10 cellular contexts compared by ENCODE assay signal in the genomic region with DNA sequence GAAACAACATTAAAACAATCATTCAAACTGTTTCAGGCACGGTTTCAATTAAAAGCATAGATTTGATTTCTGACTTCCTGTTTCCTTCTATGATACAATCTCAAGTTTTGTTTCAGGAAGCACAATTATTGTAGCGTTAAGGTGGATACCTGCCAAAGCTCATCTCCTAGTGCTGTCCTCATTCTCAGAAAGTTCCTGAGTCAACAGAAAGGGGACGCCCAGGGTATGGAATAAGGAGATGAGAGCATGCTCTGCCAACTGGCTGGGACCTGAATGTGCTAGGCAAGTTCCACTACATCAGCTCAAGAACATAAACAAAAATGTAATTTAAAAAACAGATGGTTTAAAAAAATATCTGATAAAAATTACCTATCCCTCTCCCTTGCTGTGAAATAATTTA. TPM values are rescaled to one million over a fixed set of nuclear protein-coding genes. Genes with fewer than 3 reads are reported as not detected.
A peak's percentile ranks its signal among the peaks of the same experiment; 100 is the strongest.
DNase-seq lines count a peak whose midpoint lies in the region; FAIRE-seq and TF ChIP-seq lines count a peak whose summit lies in the region.
"Had no signal": no experiment of that assay in that cellular context is flagged by ENCODE, and none has a peak within 500 bp of the region (broad histone marks: within the 10 kb centered on the region; RNA-seq: fewer than 3 reads in every experiment).

No MANE protein-coding gene starts in this region.

- no peaks in the 10 kb centered on the region for H3K27me3 Mint-ChIP-seq in activated CD4-positive, alpha-beta T cell treated with anti-CD3 and anti-CD28 coated beads, Interleukin-2, amount 10 ng/mL, durations not matched to agents 7 days and 5 days
- peaks cover 15% of the 10 kb centered on the region for H3K27me3 Mint-ChIP-seq in endodermal cell (ENCODE audit: insufficient read depth)

- H3K27ac ChIP-seq in epithelial cell of prostate (peak overlapping the region; percentile 76), thyroid gland (peak overlapping the region in 1 of 3 donors; percentile 15), endodermal cell (ENCODE audit: low read depth, low read length) (no peak overlapping the region)

- TF ChIP-seq CTCF in thyroid gland (IDR thresholded peaks at IDR 0.05) (peak in 1 of 6 experiments; percentile 22), endodermal cell (conservative IDR thresholded peaks at IDR 0.05) (no peak)

- H3K36me3 Mint-ChIP-seq in activated CD4-positive, alpha-beta T cell treated with anti-CD3 and anti-CD28 coated beads, Interleukin-2, amount 10 ng/mL, durations not matched to agents 7 days and 5 days (ENCODE audit: low read depth): peaks cover 24% of the 10 kb centered on the region
- peaks cover 12% of the 10 kb centered on the region for H3K36me3 Mint-ChIP-seq in endodermal cell (ENCODE audit: low read depth)

- H3K4me3 ChIP-seq in thyroid gland (replicated peaks in 1 of 3) (no peak overlapping the region), endodermal cell (ENCODE audit: low read length) (no peak overlapping the region)

- FAIRE-seq in GM19239 (lab: Jason Lieb, UNC): no peak
- FAIRE-seq: colon had no signal

- no peaks in the 10 kb centered on the region for H3K27me3 ChIP-seq in thyroid gland
- H3K27me3 ChIP-seq in endodermal cell (ENCODE audit: control insufficient read depth, insufficient read depth, low read length, poor library complexity, severe bottlenecking): no peaks in the 10 kb centered on the region

- H3K36me3 ChIP-seq in thyroid gland: no peaks in the 10 kb centered on the region
- peaks cover 5% of the 10 kb centered on the region for H3K36me3 ChIP-seq in endodermal cell (ENCODE audit: control insufficient read depth, insufficient read depth, low read length)

- peaks cover 44% of the 10 kb centered on the region for H3K4me1 Mint-ChIP-seq in activated CD4-positive, alpha-beta T cell treated with anti-CD3 and anti-CD28 coated beads, Interleukin-2, amount 10 ng/mL, durations not matched to agents 7 days and 5 days
- peaks cover 3% of the 10 kb centered on the region for H3K4me1 Mint-ChIP-seq in endodermal cell

- peak overlapping the region; percentile 85 for H3K4me3 Mint-ChIP-seq in activated CD4-positive, alpha-beta T cell treated with anti-CD3 and anti-CD28 coated beads, Interleukin-2, amount 10 ng/mL, durations not matched to agents 7 days and 5 days
- H3K4me3 Mint-ChIP-seq in endodermal cell: no peak overlapping the region

- H3K9me3 ChIP-seq in thyroid gland (no peaks in the 10 kb centered on the region), endodermal cell (ENCODE audit: control insufficient read depth, low read length) (no peaks in the 10 kb centered on the region)

- TF ChIP-seq POLR2A in thyroid gland (IDR thresholded peaks at IDR 0.05): no peak

- intact Hi-C loops in thyroid gland (cut with DNase I): no loop called here

- H3K4me1 ChIP-seq in thyroid gland (peaks cover 0 to 20% of the 10 kb centered on the region in 2 donors), endodermal cell (ENCODE audit: control insufficient read depth, insufficient read depth, low read length) (peaks cover 6% of the 10 kb centered on the region)

- H3K9ac ChIP-seq in endodermal cell (ENCODE audit: extremely low read depth, low read length, poor library complexity, severe bottlenecking): no peak overlapping the region

- POLR2A ChIA-PET in activated CD4-positive, alpha-beta T cell treated with anti-CD3 and anti-CD28 coated beads, Interleukin-2, amount 10 ng/mL, durations not matched to agents 7 days and 5 days (lab: Charles Lee): interaction anchor here (0.8 kb wide), 1 partner anchor 23 kb away, joined by 3 read pairs; no protein-coding TSS in a partner anchor

- H3K27ac Mint-ChIP-seq in activated CD4-positive, alpha-beta T cell treated with anti-CD3 and anti-CD28 coated beads, Interleukin-2, amount 10 ng/mL, durations not matched to agents 7 days and 5 days: peak overlapping the region; percentile 97
- H3K27ac Mint-ChIP-seq in endodermal cell: no peak overlapping the region

- WGBS in thyroid gland, 2 donors: 18 to 23% methylated on average over 3 of the region's 3 CpGs
- WGBS in endodermal cell (ENCODE audit: insufficient coverage in 1 of 2, insufficient read length in 1 of 2), 2 experiments: 86 to 95% methylated on average over 2 to 3 of the region's 3 CpGs

- CTCF ChIA-PET in activated CD4-positive, alpha-beta T cell treated with anti-CD3 and anti-CD28 coated beads, Interleukin-2, amount 10 ng/mL, durations not matched to agents 7 days and 5 days (lab: Charles Lee): interaction anchor here (0.8 to 2.3 kb wide), 5 partner anchors 11 to 49 kb away, joined by 3 to 11 read pairs (median 4); no protein-coding TSS in a partner anchor

- no peaks in the 10 kb centered on the region for H3K9me3 Mint-ChIP-seq in activated CD4-positive, alpha-beta T cell treated with anti-CD3 and anti-CD28 coated beads, Interleukin-2, amount 10 ng/mL, durations not matched to agents 7 days and 5 days
- H3K9me3 Mint-ChIP-seq in endodermal cell: no peaks in the 10 kb centered on the region

- no peak for DNase-seq in activated CD4-positive, alpha-beta T cell treated with anti-CD3 and anti-CD28 coated beads, Interleukin-2, amount 10 ng/mL, durations not matched to agents 7 days and 5 days
- DNase-seq in activated CD4-positive, alpha-beta T cell treated with anti-CD3 and anti-CD28 coated beads, Interleukin-2, amount 50 U/mL, for 48 hours: no peak
- DNase-seq in RPMI7951 (ENCODE audit: low read depth) (peak; percentile 8), epithelial cell of prostate (ENCODE audit: low read depth, low spot score) (no peak), thyroid gland (peak; percentile 23 to 43), GM19239 (ENCODE audit: insufficient read length, low spot score) (no peak), endodermal cell (no peak), ureter (ENCODE audit: low spot score) (no peak)
- DNase-seq: activated CD4-positive, CD25-positive, alpha-beta regulatory T cell treated with anti-CD3 and anti-CD28 coated beads, Interleukin-2, amount 50 U/mL, for 72 hours had no signal

RNA-seq across cellular contexts. Expression of a gene that starts 2.1 kb away (rescaled TPM):
- total RNA-seq in activated CD4-positive, alpha-beta T cell treated with anti-CD3 and anti-CD28 coated beads, Interleukin-2, amount 10 ng/mL, durations not matched to agents 7 days and 5 days: 100 to 1,000 TPM; 116 to 124 TPM
- total RNA-seq in RPMI7951 (2014; rRNA removed; shearing (Covaris generic)): 11.1 and 15.1 TPM in 2 replicates
- 1 to 10 TPM; 3.9 to 8.1 (median 5.2) TPM for total RNA-seq in thyroid gland
- total RNA-seq in endodermal cell: 1 to 10 TPM; 3.1 to 5.1 TPM
- polyA plus RNA-seq in endodermal cell (2013, experiment 1 of 2): 3.0 TPM
- 1.8 TPM for polyA plus RNA-seq in endodermal cell (2013, experiment 2 of 2)
- total RNA-seq in ureter: 66.9 TPM

Comparison
In these comparisons a context has a peak if more than half of its experiments do, and no peak if none do; other contexts are left out.
1. DNase-seq: peak in RPMI7951 (single experiment) and thyroid gland (2 of 2); none in activated CD4-positive, alpha-beta T cell treated with anti-CD3 and anti-CD28 coated beads, Interleukin-2, amount 10 ng/mL, durations not matched to agents 7 days and 5 days (single experiment), activated CD4-positive, alpha-beta T cell treated with anti-CD3 and anti-CD28 coated beads, Interleukin-2, amount 50 U/mL, for 48 hours (0 of 2), epithelial cell of prostate (single experiment), GM19239 (single experiment), endodermal cell (single experiment) and ureter (single experiment).